ENCODE assay signal across 8 cellular contexts in the genomic region with DNA sequence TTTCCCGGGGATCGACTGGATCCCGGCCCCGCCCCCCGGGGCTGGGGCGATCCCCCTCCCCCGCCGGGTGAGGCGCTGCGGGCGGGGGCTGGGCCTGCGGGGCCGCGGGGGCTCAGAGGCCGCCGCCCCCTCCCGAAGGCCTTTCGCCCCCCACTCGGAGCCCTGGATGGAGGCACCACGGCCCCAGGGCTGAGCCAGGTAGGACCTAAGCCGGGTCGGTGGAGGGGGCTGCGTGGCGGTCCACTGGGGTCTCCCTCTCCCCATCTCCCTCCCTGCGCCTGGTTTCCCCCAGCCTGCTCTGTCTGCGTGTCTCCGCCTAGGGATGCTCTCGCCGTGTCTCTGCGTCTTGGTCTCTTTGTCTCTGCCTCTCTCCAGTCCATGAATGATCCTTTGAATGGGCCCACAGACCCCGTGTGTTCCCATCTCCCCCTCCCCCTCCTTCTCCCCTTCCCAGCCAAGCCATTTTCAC. TPM values are rescaled to one million over a fixed set of nuclear protein-coding genes. Genes with fewer than 3 reads are reported as not detected.
DNase-seq lines count a peak whose midpoint lies in the region; ATAC-seq and TF ChIP-seq lines count a peak whose summit lies in the region.
"Had no signal": no experiment of that assay in that cellular context is flagged by ENCODE, and none has a peak within 500 bp of the region (broad histone marks: within the 10 kb centered on the region; RNA-seq: fewer than 3 reads in every experiment).

No MANE protein-coding gene starts in this region.

- H3K9ac ChIP-seq in HUES64 (ENCODE audit: low read depth, low read length), result peak overlapping the region; percentile 72
- H3K9ac ChIP-seq in iPS-20b (ENCODE audit: low read depth, low read length), result peak overlapping the region; percentile 83; the same call in 1 of the 2 replicates

- H3K36me3 ChIP-seq in HUES64 (ENCODE audit: insufficient read depth, low read length) (peaks cover 22% of the 10 kb centered on the region), iPS-20b (ENCODE audit: insufficient read depth, low read depth, low read length) (peaks cover 19% of the 10 kb centered on the region), stomach (peaks cover 0 to 22% (median 17%) of the 10 kb centered on the region in 4 donors)

- DNase-seq in activated naive CD8-positive, alpha-beta T cell treated with anti-CD3 and anti-CD28 coated beads, Interleukin-2, amount 50 U/mL, for 24 hours, result no peak
- DNase-seq in stomach, result no peak
- DNase-seq in T-helper 9 cell, result no peak
- no peak for DNase-seq in NCI-H774 (lab: John Stamatoyannopoulos, UW)
- no peak for DNase-seq in kidney glomerular epithelial cell (lab: John Stamatoyannopoulos, UW)

- H3K4me1 Mint-ChIP-seq in activated naive CD8-positive, alpha-beta T cell treated with anti-CD3 and anti-CD28 coated beads, Interleukin-2, amount 50 U/mL, for 24 hours, result peaks cover 20% of the 10 kb centered on the region

- TF ChIP-seq POLR2A in stomach (IDR thresholded peaks at IDR 0.05), result no peak

- peak overlapping the region; percentile 74 for H3K4me3 Mint-ChIP-seq in activated naive CD8-positive, alpha-beta T cell treated with anti-CD3 and anti-CD28 coated beads, Interleukin-2, amount 50 U/mL, for 24 hours

- TF ChIP-seq EP300 in stomach (IDR thresholded peaks at IDR 0.05), result no peak

- peaks cover 3% of the 10 kb centered on the region for H3K27me3 Mint-ChIP-seq in activated naive CD8-positive, alpha-beta T cell treated with anti-CD3 and anti-CD28 coated beads, Interleukin-2, amount 50 U/mL, for 24 hours

- H3K36me3 Mint-ChIP-seq in activated naive CD8-positive, alpha-beta T cell treated with anti-CD3 and anti-CD28 coated beads, Interleukin-2, amount 50 U/mL, for 24 hours (ENCODE audit: low read depth), result no peaks in the 10 kb centered on the region

- H3K27ac ChIP-seq in HUES64 (ENCODE audit: low read depth, low read length), result no peak overlapping the region
- H3K27ac ChIP-seq in iPS-20b (ENCODE audit: low read length), result no peak overlapping the region
- H3K27ac ChIP-seq in stomach, result peak overlapping the region in 4 of 5 donors; percentile 90 to 94 (median 93)

- H3K4me3 ChIP-seq in HUES64 (ENCODE audit: low read length) (peak overlapping the region; percentile 97), iPS-20b (ENCODE audit: low read length) (peak overlapping the region; percentile 89), stomach (peak overlapping the region; percentile 71 to 80 (median 74))

- no peak for ATAC-seq in activated naive CD8-positive, alpha-beta T cell treated with anti-CD3 and anti-CD28 coated beads, Interleukin-2, amount 50 U/mL, for 24 hours

- H3K4me1 ChIP-seq in HUES64 (ENCODE audit: insufficient read depth, low read length) (peaks cover 11% of the 10 kb centered on the region), iPS-20b (ENCODE audit: insufficient read depth, low read length) (peaks cover 8% of the 10 kb centered on the region; the same call in 1 of the 2 replicates), stomach (peaks cover 30 to 42% (median 36%) of the 10 kb centered on the region in 4 donors)

- no peak overlapping the region for H3K27ac Mint-ChIP-seq in activated naive CD8-positive, alpha-beta T cell treated with anti-CD3 and anti-CD28 coated beads, Interleukin-2, amount 50 U/mL, for 24 hours

- TF ChIP-seq CTCF in stomach (IDR thresholded peaks at IDR 0.05), result no peak

- under 1% methylated on average over 31 of the region's 31 CpGs for WGBS in HUES64
- WGBS in stomach, 5 donors, result 10 to 16% (median 11%) methylated on average over 18 to 31 of the region's 31 CpGs

- H3K9me3 ChIP-seq in HUES64 (ENCODE audit: insufficient read depth, low read depth, low read length), result no peaks in the 10 kb centered on the region
- no peaks in the 10 kb centered on the region for H3K9me3 ChIP-seq in iPS-20b (ENCODE audit: insufficient read depth, low read depth, low read length)
- H3K9me3 ChIP-seq in stomach, result no peaks in the 10 kb centered on the region

- H3K9me3 Mint-ChIP-seq in activated naive CD8-positive, alpha-beta T cell treated with anti-CD3 and anti-CD28 coated beads, Interleukin-2, amount 50 U/mL, for 24 hours, result no peaks in the 10 kb centered on the region

- H3K27me3 ChIP-seq in HUES64 (ENCODE audit: insufficient read depth, low read length), result no peaks in the 10 kb centered on the region
- no peaks in the 10 kb centered on the region for H3K27me3 ChIP-seq in iPS-20b (ENCODE audit: insufficient read depth, low read length)
- peaks cover 0 to 13% (median 0%) of the 10 kb centered on the region in 3 donors for H3K27me3 ChIP-seq in stomach

- intact Hi-C loops in stomach (cut with DNase I; ENCODE audit: low total_unique reads), result no loop called here

RNA-seq across cellular contexts. Expression of gene TMEM256, which starts 1.6 kb away (rescaled TPM):
- 103 TPM for polyA plus RNA-seq in HUES64 (2013, experiment 1 of 2)
- polyA plus RNA-seq in HUES64 (2013, experiment 2 of 2), result 129 TPM
- 100 to 1,000 TPM in 2 of 5 donors, 10 to 100 TPM in 2, not detected in 1; 39.8 to 347 (median 161) TPM for total RNA-seq in stomach
- polyA plus RNA-seq in stomach, result 100 to 1,000 TPM; 189 to 282 (median 279) TPM

RNA-seq across cellular contexts. Expression of gene NLGN2, which starts 2.2 kb away (rescaled TPM):
- polyA plus RNA-seq in HUES64 (2013, experiment 1 of 2), result 26.6 TPM
- polyA plus RNA-seq in HUES64 (2013, experiment 2 of 2), result 37.3 TPM
- total RNA-seq in stomach, result 10 to 100 TPM in 3 of 5 donors, 1 to 10 TPM in 2; 4.6 to 42.0 (median 13.8) TPM
- polyA plus RNA-seq in stomach, result 1 to 10 TPM; 1.7 to 7.9 (median 1.8) TPM

RNA-seq across cellular contexts. Expression of gene PLSCR3, which starts 11.1 kb away (rescaled TPM):
- 24.8 TPM for polyA plus RNA-seq in HUES64 (2013, experiment 1 of 2)
- 30.1 TPM for polyA plus RNA-seq in HUES64 (2013, experiment 2 of 2)
- 100 to 1,000 TPM in 1 of 5 donors, 10 to 100 TPM in 2, 1 to 10 TPM in 1, not detected in 1; 7.9 to 101 (median 29.6) TPM for total RNA-seq in stomach
- polyA plus RNA-seq in stomach, result 10 to 100 TPM; 21.9 to 27.1 (median 24.4) TPM

RNA-seq across cellular contexts. Expression of gene SPEM1, which starts 14.7 kb away (rescaled TPM):
- polyA plus RNA-seq in HUES64 (2013, experiment 1 of 2), result not detected
- polyA plus RNA-seq in HUES64 (2013, experiment 2 of 2), result not detected
- total RNA-seq in stomach, result not detected
- polyA plus RNA-seq in stomach, result under 1 TPM in 1 of 3 donors, not detected in 2; 0.20 TPM
- total RNA-seq: SK-MEL-5 had no signal

RNA-seq across cellular contexts. Expression of gene SPEM2, which starts 20.0 kb away (rescaled TPM):
- polyA plus RNA-seq in HUES64 (2013, experiment 1 of 2), result not detected
- polyA plus RNA-seq in HUES64 (2013, experiment 2 of 2), result not detected
- total RNA-seq in stomach, result not detected
- not detected for polyA plus RNA-seq in stomach
- total RNA-seq: SK-MEL-5 had no signal

Comparison
In these comparisons a context has a peak if more than half of its experiments do, and no peak if none do; other contexts are left out.
1. H3K27ac ChIP-seq: peak in stomach (4 of 5); none in HUES64 (single experiment) and iPS-20b (single experiment).
2. Peak in every context shown above with its lines, with median percentiles within 50 percentile points of each other: H3K4me3 ChIP-seq.